ENCODE assay signal across 8 cellular contexts in genomic region chr22:39496131-39496838, GRCh38. TPM values are rescaled to one million over a fixed set of nuclear protein-coding genes. Genes with fewer than 3 reads are reported as not detected.
DNase-seq lines count a peak whose midpoint lies in the region; ATAC-seq lines count a peak whose summit lies in the region.

No MANE protein-coding gene starts in this region.

- DNase-seq in COR-L47 (lab: John Stamatoyannopoulos, UW) (peak; percentile 68), HT1080 (ENCODE audit: low read depth) (peak; percentile 46), SIG-M5 (lab: John Stamatoyannopoulos, UW) (peak; percentile 46), Right ventricle myocardium superior (peak; percentile 84), posterior cingulate gyrus (peak; percentile 77 to 98 (median 88)), activated gamma-delta T cell treated with Interleukin-2 at 50 U/mL for 16 hours (no peak)
- DNase-seq in activated naive CD4-positive, alpha-beta T cell treated with anti-CD3 and anti-CD28 coated beads, Interleukin-2, amount 50 U/mL, for 16 hours, result peak; percentile 69

- peak; percentile 84 for ATAC-seq in Right ventricle myocardium superior (ENCODE audit: poor library complexity)
- no peak for ATAC-seq in HG02678 (IDR thresholded peaks at IDR 0.05; ENCODE audit: unreplicated experiment)

- intact Hi-C loops in Right ventricle myocardium superior (cut with DNase I), result no loop called here
- intact Hi-C loops in posterior cingulate gyrus (cut with DNase I), result no loop called here

RNA-seq across cellular contexts. Expression of gene MIEF1, which starts 5.8 kb away (rescaled TPM):
- 41.5 and 51.4 TPM in 2 replicates for total RNA-seq in HT1080 (2014; rRNA removed; shearing (Covaris generic))
- polyA plus RNA-seq in HT1080 (2015; cell fraction: cytosol; rRNA removed), result 33.2 and 40.9 TPM in 2 replicates
- polyA plus RNA-seq in HT1080 (2015; cell fraction: nucleus; rRNA removed), result 34.5 and 34.7 TPM in 2 replicates
- 16.7 TPM for total RNA-seq in Right ventricle myocardium superior

RNA-seq across cellular contexts. Expression of gene ATF4, which starts 24.1 kb away (rescaled TPM):
- total RNA-seq in HT1080 (2014; rRNA removed; shearing (Covaris generic)), result 408 and 466 TPM in 2 replicates
- polyA plus RNA-seq in HT1080 (2015; cell fraction: cytosol; rRNA removed), result 971 and 990 TPM in 2 replicates
- polyA plus RNA-seq in HT1080 (2015; cell fraction: nucleus; rRNA removed), result 586 and 640 TPM in 2 replicates
- 200 TPM for total RNA-seq in Right ventricle myocardium superior

RNA-seq across cellular contexts. Expression of gene RPS19BP1, which starts 36.3 kb away (rescaled TPM):
- 286 and 318 TPM in 2 replicates for total RNA-seq in HT1080 (2014; rRNA removed; shearing (Covaris generic))
- polyA plus RNA-seq in HT1080 (2015; cell fraction: cytosol; rRNA removed), result 121 and 165 TPM in 2 replicates
- 63.1 and 64.8 TPM in 2 replicates for polyA plus RNA-seq in HT1080 (2015; cell fraction: nucleus; rRNA removed)
- total RNA-seq in Right ventricle myocardium superior, result 59.0 TPM

RNA-seq across cellular contexts. Expression of gene MGAT3, which starts 39.5 kb away (rescaled TPM):
- total RNA-seq in HT1080 (2014; rRNA removed; shearing (Covaris generic)), result 0.10 TPM in 2 replicates
- 0.03 and 0.06 TPM in 2 replicates for polyA plus RNA-seq in HT1080 (2015; cell fraction: cytosol; rRNA removed)
- 0.04 and 0.05 TPM in 2 replicates for polyA plus RNA-seq in HT1080 (2015; cell fraction: nucleus; rRNA removed)
- total RNA-seq in Right ventricle myocardium superior, result 3.9 TPM
